Comparison of ENCODE assay signal across 20 cellular contexts in genomic region chr11:70454197-70454767, GRCh38. TPM values are rescaled to one million over a fixed set of nuclear protein-coding genes. Genes with fewer than 3 reads are reported as not detected.
DNase-seq lines count a peak whose midpoint lies in the region; TF ChIP-seq lines count a peak whose summit lies in the region.
"Had no signal": no experiment of that assay in that cellular context is flagged by ENCODE, and none has a peak within 500 bp of the region (broad histone marks: within the 10 kb centered on the region; RNA-seq: fewer than 3 reads in every experiment).

No MANE protein-coding gene starts in this region.

- peaks cover 47% of the 10 kb centered on the region for H3K4me1 ChIP-seq in OCI-LY3 (ENCODE audit: low read length)
- H3K4me1 ChIP-seq in CD4-positive, alpha-beta memory T cell (ENCODE audit: insufficient read depth, low read length) = no peaks in the 10 kb centered on the region
- H3K4me1 ChIP-seq: HAP-1 had no signal

- CTCF ChIA-PET in CD4-positive, alpha-beta memory T cell (lab: Charles Lee; ENCODE audit: partially characterized antibody) = no interaction called here

- POLR2A ChIA-PET in CD4-positive, alpha-beta memory T cell (lab: Charles Lee; ENCODE audit: partially characterized antibody) = no interaction called here

- H3K27ac ChIP-seq in OCI-LY3 (ENCODE audit: low read length) (peak overlapping the region; percentile 87), brain microvascular endothelial cell (no peak overlapping the region)
- H3K27ac ChIP-seq in CD4-positive, alpha-beta memory T cell (ENCODE audit: low read depth, low read length) = no peak overlapping the region
- H3K27ac ChIP-seq: GM23248, SK-N-MC had no signal

- H3K27me3 ChIP-seq in OCI-LY3 (ENCODE audit: low read depth, low read length) (no peaks in the 10 kb centered on the region), brain microvascular endothelial cell (replicated peaks) (no peaks in the 10 kb centered on the region)
- peaks cover 2% of the 10 kb centered on the region for H3K27me3 ChIP-seq in CD4-positive, alpha-beta memory T cell (ENCODE audit: insufficient read depth, low read length)

- no peak overlapping the region; the same call in 1 of the 2 replicates for H3K4me3 ChIP-seq in GM12865 (ENCODE audit: low read depth, low read length)
- H3K4me3 ChIP-seq in OCI-LY3 (ENCODE audit: low read length) = peak overlapping the region; percentile 46
- H3K4me3 ChIP-seq in brain microvascular endothelial cell (ENCODE audit: low read depth, low read length) = no peak overlapping the region
- no peak overlapping the region for H3K4me3 ChIP-seq in CD4-positive, alpha-beta memory T cell (ENCODE audit: low read length in 2 of 2)
- H3K4me3 ChIP-seq: GM23248, HAP-1, SK-N-MC had no signal

- peak; percentile 82 for DNase-seq in GM12865 (ENCODE audit: low read depth)
- peak; percentile 33 for DNase-seq in brain microvascular endothelial cell
- peak; percentile 45 for DNase-seq in smooth muscle cell of the brain vasculature (ENCODE audit: low read depth, low spot score)
- DNase-seq in DMS153 (lab: John Stamatoyannopoulos, UW) = no peak
- DNase-seq in CD4-positive, alpha-beta memory T cell = no peak
- no peak for DNase-seq in effector CD4-positive, alpha-beta T cell
- no peak for DNase-seq in mucosa of gallbladder (ENCODE audit: low spot score)
- DNase-seq: C1 segment of cervical spinal cord, DND-41, GM23248, NCI-H1105 treated with DMSO at 0.1 percent for 48 hours, NCI-H1694, NCI-H2081 treated with DMSO at 0.1 percent for 48 hours, NCI-H446 treated with DMSO at 0.1 percent for 48 hours, NCI-H69, OCI-M1, SHP77 had no signal

- peak overlapping the region; percentile 61 for H3K4me2 ChIP-seq in OCI-LY3 (ENCODE audit: low read length)

- intact Hi-C loops in CD4-positive, alpha-beta memory T cell (cut with micrococcal nuclease) = no loop called here

- H3K4me3 Mint-ChIP-seq in CD4-positive, alpha-beta memory T cell = no peak overlapping the region

- peak overlapping the region; percentile 53 for H3K9ac ChIP-seq in OCI-LY3 (ENCODE audit: low read length)
- H3K9ac ChIP-seq: GM23248 had no signal

- peak overlapping the region; percentile 73 for H2AFZ ChIP-seq in OCI-LY3 (ENCODE audit: low read depth, low read length)
- H2AFZ ChIP-seq: GM23248 had no signal

- H3K36me3 ChIP-seq in OCI-LY3 (replicated peaks; ENCODE audit: low read depth, low read length) (peaks cover 2% of the 10 kb centered on the region), brain microvascular endothelial cell (replicated peaks) (no peaks in the 10 kb centered on the region)
- no peaks in the 10 kb centered on the region for H3K36me3 ChIP-seq in CD4-positive, alpha-beta memory T cell (ENCODE audit: insufficient read depth, low read length)
- H3K36me3 ChIP-seq: HAP-1 had no signal

- H3K27me3 Mint-ChIP-seq in CD4-positive, alpha-beta memory T cell = peaks cover 7 to 9% of the 10 kb centered on the region in 2 donors

- H4K20me1 ChIP-seq in OCI-LY3 (ENCODE audit: insufficient read depth, low read length) = no peaks in the 10 kb centered on the region

- in situ Hi-C loops in brain microvascular endothelial cell (cut with HindIII; ENCODE audit: low pct_ligation_motif_present, low sequenced_read_pairs) = no loop called here

- TF ChIP-seq CTCF in GM12865 (IDR thresholded peaks at IDR 0.05; ENCODE audit: insufficient read depth, low read depth, low read length, missing control alignments) (no peak), OCI-LY3 (IDR thresholded peaks at IDR 0.05; ENCODE audit: low read depth, low read length) (no peak), brain microvascular endothelial cell (IDR thresholded peaks at IDR 0.05; ENCODE audit: low read depth, low read length, missing control alignments) (no peak)

- H3K79me2 ChIP-seq in OCI-LY3 (ENCODE audit: low read length) = no peaks in the 10 kb centered on the region

- H3K36me3 Mint-ChIP-seq in CD4-positive, alpha-beta memory T cell = peaks cover 0 to 4% of the 10 kb centered on the region in 2 donors

- H3K4me1 Mint-ChIP-seq in CD4-positive, alpha-beta memory T cell = no peaks in the 10 kb centered on the region

- peaks cover 4 to 32% (median 18%) of the 10 kb centered on the region in 8 donors for H3K9me3 Mint-ChIP-seq in CD4-positive, alpha-beta memory T cell

- peaks cover 4% of the 10 kb centered on the region; the same call in 1 of the 2 replicates for H3K9me3 ChIP-seq in OCI-LY3 (ENCODE audit: insufficient read depth, low read length)
- peaks cover 0 to 8% of the 10 kb centered on the region in 2 donors for H3K9me3 ChIP-seq in CD4-positive, alpha-beta memory T cell (ENCODE audit: control insufficient read depth in 1 of 2, low read length in 2 of 2)
- H3K9me3 ChIP-seq: HAP-1 had no signal

- no peak overlapping the region for H3K27ac Mint-ChIP-seq in CD4-positive, alpha-beta memory T cell

RNA-seq across cellular contexts. Expression of gene CTTN, which starts 56.0 kb away (rescaled TPM):
- 1 to 10 TPM in 1 of 2 experiments, under 1 TPM in 1; 0.58 to 1.5 TPM for total RNA-seq in CD4-positive, alpha-beta memory T cell
- under 1 TPM in 1 of 2 donors, not detected in 1; 0.41 TPM for polyA plus RNA-seq in CD4-positive, alpha-beta memory T cell
- 387 TPM for total RNA-seq in mucosa of gallbladder

Comparison
In these comparisons a context has a peak if more than half of its experiments do, and no peak if none do; other contexts are left out.
1. DNase-seq: peak in GM12865 (single experiment), brain microvascular endothelial cell (single experiment) and smooth muscle cell of the brain vasculature (single experiment); none in DMS153 (single experiment), CD4-positive, alpha-beta memory T cell (0 of 5), effector CD4-positive, alpha-beta T cell (single experiment) and mucosa of gallbladder (single experiment).
2. RNA of gene CTTN, which starts 56.0 kb away (total RNA-seq): 387 TPM in mucosa of gallbladder (single experiment); 0.58 to 1.5 TPM in CD4-positive, alpha-beta memory T cell; every median in the first group is over 100 times any median in the second.